ENCODE assay signal across 11 cellular contexts in the genomic region with DNA sequence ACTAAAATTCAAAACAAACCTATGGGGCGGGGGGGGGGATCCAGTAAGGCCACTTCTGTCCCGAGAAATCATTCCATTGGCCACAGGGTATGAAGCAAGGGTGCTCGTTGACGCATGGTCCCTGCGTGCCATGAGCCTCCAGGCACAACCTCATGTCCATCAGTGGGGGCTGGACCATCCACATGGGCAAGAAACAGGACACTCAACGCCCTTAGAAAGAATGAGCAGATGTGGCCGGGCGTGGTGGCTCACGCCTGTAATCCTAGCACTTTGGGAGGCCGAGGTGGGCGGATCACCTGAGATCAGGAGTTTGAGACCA. TPM values are rescaled to one million over a fixed set of nuclear protein-coding genes. Genes with fewer than 3 reads are reported as not detected.
DNase-seq lines count a peak whose midpoint lies in the region; ATAC-seq and TF ChIP-seq lines count a peak whose summit lies in the region.
"Had no signal": no experiment of that assay in that cellular context is flagged by ENCODE, and none has a peak within 500 bp of the region (broad histone marks: within the 10 kb centered on the region; RNA-seq: fewer than 3 reads in every experiment).

No MANE protein-coding gene starts in this region.

- H3K23ac ChIP-seq in mesenchymal stem cell (ENCODE audit: low read length in 2 of 2) = no peak overlapping the region

- peak overlapping the region; percentile 43 for H3K4me3 Mint-ChIP-seq in activated CD4-positive, alpha-beta memory T cell treated with anti-CD3 and anti-CD28 coated beads, Interleukin-2, amount 10 ng/mL, durations not matched to agents 7 days and 5 days
- no peak overlapping the region for H3K4me3 Mint-ChIP-seq in activated CD4-positive, alpha-beta memory T cell treated with anti-CD3 and anti-CD28 coated beads for 36 hours
- no peak overlapping the region for H3K4me3 Mint-ChIP-seq in central memory CD8-positive, alpha-beta T cell

- CTCF ChIA-PET in activated CD4-positive, alpha-beta memory T cell treated with anti-CD3 and anti-CD28 coated beads, Interleukin-2, amount 10 ng/mL, durations not matched to agents 7 days and 5 days (lab: Charles Lee) = no interaction called here
- CTCF ChIA-PET in activated CD4-positive, alpha-beta memory T cell treated with anti-CD3 and anti-CD28 coated beads for 36 hours (lab: Charles Lee) = no interaction called here

- no peak overlapping the region for H2BK5ac ChIP-seq in mesenchymal stem cell (ENCODE audit: low read depth, low read length, poor library complexity, severe bottlenecking)

- H3K27me3 Mint-ChIP-seq in activated CD4-positive, alpha-beta memory T cell treated with anti-CD3 and anti-CD28 coated beads, Interleukin-2, amount 10 ng/mL, durations not matched to agents 7 days and 5 days = peaks cover 3% of the 10 kb centered on the region
- peaks cover 10% of the 10 kb centered on the region for H3K27me3 Mint-ChIP-seq in activated CD4-positive, alpha-beta memory T cell treated with anti-CD3 and anti-CD28 coated beads for 36 hours
- H3K27me3 Mint-ChIP-seq in central memory CD8-positive, alpha-beta T cell = peaks cover 14% of the 10 kb centered on the region

- H3K4me3 ChIP-seq in mesenchymal stem cell (ENCODE audit: insufficient read depth in 1 of 2, low read depth in 1 of 2, low read length in 2 of 2) (no peak overlapping the region), tibial artery (no peak overlapping the region)
- H3K4me3 ChIP-seq: SK-N-MC, skin epidermis had no signal

- H3K9me3 ChIP-seq in mesenchymal stem cell (ENCODE audit: control insufficient read depth, low read length) = peaks cover 4% of the 10 kb centered on the region
- no peaks in the 10 kb centered on the region for H3K9me3 ChIP-seq in tibial artery

- DNase-seq in activated CD4-positive, alpha-beta memory T cell treated with anti-CD3 and anti-CD28 coated beads, Interleukin-2, amount 10 ng/mL, durations not matched to agents 7 days and 5 days = no peak
- no peak for DNase-seq in activated CD4-positive, alpha-beta memory T cell treated with anti-CD3 and anti-CD28 coated beads for 36 hours
- no peak for DNase-seq in central memory CD8-positive, alpha-beta T cell (ENCODE audit: low spot score in 2 of 2)
- no peak for DNase-seq in mesenchymal stem cell
- no peak for DNase-seq in tibial artery
- DNase-seq in NCI-H2196 treated with DMSO at 0.1 percent for 48 hours (lab: John Stamatoyannopoulos, UW; ENCODE audit: unreplicated experiment) = no peak
- no peak for DNase-seq in HK-2 (ENCODE audit: unreplicated experiment)
- no peak for DNase-seq in superior temporal gyrus (ENCODE audit: extremely low spot score)
- DNase-seq: activated T-cell treated with anti-CD3 and anti-CD28 coated beads, Interleukin-2, amount 50 U/mL, for 1 hour had no signal

- H2BK120ac ChIP-seq in mesenchymal stem cell (ENCODE audit: low read depth, low read length) = no peak overlapping the region

- peaks cover 13% of the 10 kb centered on the region for H3K4me1 Mint-ChIP-seq in activated CD4-positive, alpha-beta memory T cell treated with anti-CD3 and anti-CD28 coated beads, Interleukin-2, amount 10 ng/mL, durations not matched to agents 7 days and 5 days
- H3K4me1 Mint-ChIP-seq in activated CD4-positive, alpha-beta memory T cell treated with anti-CD3 and anti-CD28 coated beads for 36 hours (ENCODE audit: low read depth) = peaks cover 10% of the 10 kb centered on the region
- peaks cover 7% of the 10 kb centered on the region for H3K4me1 Mint-ChIP-seq in central memory CD8-positive, alpha-beta T cell

- peak overlapping the region; percentile 97 for H3K27ac ChIP-seq in mesenchymal stem cell (ENCODE audit: low read length, poor library complexity, severe bottlenecking)
- H3K27ac ChIP-seq in tibial artery = peak overlapping the region; percentile 84 to 89
- H3K27ac ChIP-seq: SK-N-MC had no signal

- H3K79me1 ChIP-seq in mesenchymal stem cell (replicated peaks; ENCODE audit: low read length, poor library complexity, severe bottlenecking) = no peaks in the 10 kb centered on the region

- no peak overlapping the region for H2BK15ac ChIP-seq in mesenchymal stem cell (ENCODE audit: low read depth, poor library complexity, severe bottlenecking)

- H3K36me3 ChIP-seq in mesenchymal stem cell (ENCODE audit: control insufficient read depth in 1 of 2, insufficient read depth in 2 of 2, low read depth in 1 of 2, low read length in 2 of 2) = peaks cover 4 to 13% of the 10 kb centered on the region in 2 experiments
- peaks cover 68 to 77% (median 69%) of the 10 kb centered on the region in 3 donors for H3K36me3 ChIP-seq in tibial artery

- H3K4me1 ChIP-seq in mesenchymal stem cell (ENCODE audit: control insufficient read depth, insufficient read depth, low read depth, low read length) (peaks cover 23% of the 10 kb centered on the region), tibial artery (peaks cover 7 to 75% (median 58%) of the 10 kb centered on the region in 4 donors)

- H3K36me3 Mint-ChIP-seq in activated CD4-positive, alpha-beta memory T cell treated with anti-CD3 and anti-CD28 coated beads, Interleukin-2, amount 10 ng/mL, durations not matched to agents 7 days and 5 days (ENCODE audit: low read depth) = no peaks in the 10 kb centered on the region
- no peaks in the 10 kb centered on the region for H3K36me3 Mint-ChIP-seq in activated CD4-positive, alpha-beta memory T cell treated with anti-CD3 and anti-CD28 coated beads for 36 hours
- H3K36me3 Mint-ChIP-seq in central memory CD8-positive, alpha-beta T cell (ENCODE audit: insufficient read depth) = no peaks in the 10 kb centered on the region

- H3K27me3 ChIP-seq in mesenchymal stem cell (ENCODE audit: control insufficient read depth in 1 of 2, insufficient read depth in 1 of 2, low read length in 2 of 2) (no peaks in the 10 kb centered on the region), tibial artery (no peaks in the 10 kb centered on the region)

- H2AFZ ChIP-seq in mesenchymal stem cell (ENCODE audit: low read depth, low read length) = no peak overlapping the region

- ATAC-seq in central memory CD8-positive, alpha-beta T cell (replicated peaks; ENCODE audit: extremely low read depth, poor library complexity, severe bottlenecking) = no peak

- no peak overlapping the region for H4K8ac ChIP-seq in mesenchymal stem cell (ENCODE audit: low read length)

- no peak overlapping the region for H3K14ac ChIP-seq in mesenchymal stem cell (ENCODE audit: low read length in 2 of 2)

- intact Hi-C loops in activated CD4-positive, alpha-beta memory T cell treated with anti-CD3 and anti-CD28 coated beads for 36 hours (cut with micrococcal nuclease) = no loop called here
- intact Hi-C loops in tibial artery (cut with DNase I; ENCODE audit: low total_unique reads) = no loop called here

- no peak overlapping the region for H2AK5ac ChIP-seq in mesenchymal stem cell (ENCODE audit: low read length, severe bottlenecking)

- H2BK12ac ChIP-seq in mesenchymal stem cell (ENCODE audit: low read length in 2 of 2) = peak overlapping the region in 1 of 2 experiments; percentile 67

- no peak overlapping the region for H4K91ac ChIP-seq in mesenchymal stem cell (ENCODE audit: low read length)

- no peak overlapping the region for H3K9ac ChIP-seq in mesenchymal stem cell (ENCODE audit: low read length)

- H3K27ac Mint-ChIP-seq in activated CD4-positive, alpha-beta memory T cell treated with anti-CD3 and anti-CD28 coated beads, Interleukin-2, amount 10 ng/mL, durations not matched to agents 7 days and 5 days = no peak overlapping the region
- no peak overlapping the region for H3K27ac Mint-ChIP-seq in activated CD4-positive, alpha-beta memory T cell treated with anti-CD3 and anti-CD28 coated beads for 36 hours
- H3K27ac Mint-ChIP-seq in central memory CD8-positive, alpha-beta T cell (ENCODE audit: low read depth) = peak overlapping the region; percentile 35

- peak overlapping the region; percentile 62 for H3K4me2 ChIP-seq in mesenchymal stem cell (ENCODE audit: low read length, poor library complexity, severe bottlenecking)

- TF ChIP-seq CTCF in tibial artery (IDR thresholded peaks at IDR 0.05) = no peak

- no peaks in the 10 kb centered on the region for H3K9me3 Mint-ChIP-seq in activated CD4-positive, alpha-beta memory T cell treated with anti-CD3 and anti-CD28 coated beads, Interleukin-2, amount 10 ng/mL, durations not matched to agents 7 days and 5 days
- H3K9me3 Mint-ChIP-seq in activated CD4-positive, alpha-beta memory T cell treated with anti-CD3 and anti-CD28 coated beads for 36 hours = no peaks in the 10 kb centered on the region
- no peaks in the 10 kb centered on the region for H3K9me3 Mint-ChIP-seq in central memory CD8-positive, alpha-beta T cell

- WGBS in mesenchymal stem cell = 95% methylated on average over 11 of the region's 11 CpGs

- peak overlapping the region in 1 of 2 experiments; percentile 74 for H3K18ac ChIP-seq in mesenchymal stem cell (ENCODE audit: low read depth in 1 of 2, low read length in 2 of 2)

- H3K4ac ChIP-seq in mesenchymal stem cell (ENCODE audit: low read depth in 1 of 2, low read length in 2 of 2) = peak overlapping the region in 1 of 2 experiments; percentile 44

- POLR2A ChIA-PET in activated CD4-positive, alpha-beta memory T cell treated with anti-CD3 and anti-CD28 coated beads, Interleukin-2, amount 10 ng/mL, durations not matched to agents 7 days and 5 days (lab: Charles Lee) = interaction anchor here (1.3 kb wide), 1 partner anchor 119 kb away, joined by 3 read pairs; the partner anchor contains the start of genes RPRD1B and TTI1
- POLR2A ChIA-PET in activated CD4-positive, alpha-beta memory T cell treated with anti-CD3 and anti-CD28 coated beads for 36 hours (lab: Charles Lee) = no interaction called here

RNA-seq across cellular contexts. Expression of gene TGM2, which starts 12.1 kb away (rescaled TPM):
- under 1 TPM; 0.33 to 0.38 TPM for total RNA-seq in activated CD4-positive, alpha-beta memory T cell treated with anti-CD3 and anti-CD28 coated beads, Interleukin-2, amount 10 ng/mL, durations not matched to agents 7 days and 5 days
- not detected for total RNA-seq in activated CD4-positive, alpha-beta memory T cell treated with anti-CD3 and anti-CD28 coated beads for 36 hours
- 537 TPM for polyA plus RNA-seq in mesenchymal stem cell (2013, experiment 1 of 2)
- 530 TPM for polyA plus RNA-seq in mesenchymal stem cell (2013, experiment 2 of 2)
